ENCODE assay signal across 29 cellular contexts in genomic region chr2:10372195-10372861, GRCh38.
DNase-seq lines count a peak whose midpoint lies in the region; ATAC-seq and TF ChIP-seq lines count a peak whose summit lies in the region.
"Had no signal": no experiment of that assay in that cellular context is flagged by ENCODE, and none has a peak within 500 bp of the region (broad histone marks: within the 10 kb centered on the region; RNA-seq: fewer than 3 reads in every experiment).

No MANE protein-coding gene starts in this region.

- H3K27ac Mint-ChIP-seq in T-helper 17 cell: peak overlapping the region; percentile 8
- H3K27ac Mint-ChIP-seq in memory B cell: peak overlapping the region; percentile 49
- peak overlapping the region; percentile 86 for H3K27ac Mint-ChIP-seq in stimulated activated effector memory CD8-positive, alpha-beta T cell treated with anti-CD3 and anti-CD28 coated beads, Interleukin-12 subunit alpha, Interleukin-12 subunit beta, amount 100 ng/mL, for 72 hours
- H3K27ac Mint-ChIP-seq: activated CD8-positive, alpha-beta memory T cell treated with anti-CD3 and anti-CD28 coated beads, Interleukin-2, amount 10 ng/mL, durations not matched to agents 7 days and 5 days; activated T-helper 1 cell treated with anti-CD3 and anti-CD28 coated beads, Interleukin-12 subunit alpha, Interleukin-12 subunit beta, Interleukin-2, Interleukin-4 antibody, amounts not matched to agents 30 ng/mL and 10 ng/mL and 1 ng/mL, durations not matched to agents 14 hours and 24 hours and 36 hours; dendritic cell treated with granulocyte-macrophage colony-stimulating factor and Interleukin-4, amounts not matched to agents 40 ng/mL and 50 ng/mL, for 4 days; HFFc6 had no signal

- no peaks in the 10 kb centered on the region for H3K27me3 ChIP-seq in Peyer's patch
- H3K27me3 ChIP-seq: esophagus squamous epithelium, upper lobe of right lung had no signal

- 91% methylated on average over 20 to 21 of the region's 21 CpGs for WGBS in lower leg skin, 2 donors

- H3K36me3 Mint-ChIP-seq in T-helper 17 cell (ENCODE audit: low read depth) (no peaks in the 10 kb centered on the region), memory B cell (peaks cover 3% of the 10 kb centered on the region)
- H3K36me3 Mint-ChIP-seq in stimulated activated effector memory CD8-positive, alpha-beta T cell treated with anti-CD3 and anti-CD28 coated beads, Interleukin-12 subunit alpha, Interleukin-12 subunit beta, amount 100 ng/mL, for 72 hours: peaks cover 29% of the 10 kb centered on the region
- H3K36me3 Mint-ChIP-seq: activated CD8-positive, alpha-beta memory T cell treated with anti-CD3 and anti-CD28 coated beads, Interleukin-2, amount 10 ng/mL, durations not matched to agents 7 days and 5 days had no signal

- H3K4me1 Mint-ChIP-seq in T-helper 17 cell (peaks cover 40% of the 10 kb centered on the region), memory B cell (peaks cover 45% of the 10 kb centered on the region)
- H3K4me1 Mint-ChIP-seq in stimulated activated effector memory CD8-positive, alpha-beta T cell treated with anti-CD3 and anti-CD28 coated beads, Interleukin-12 subunit alpha, Interleukin-12 subunit beta, amount 100 ng/mL, for 72 hours: peaks cover 63% of the 10 kb centered on the region

- no peak for ATAC-seq in T-helper 17 cell
- no peak for ATAC-seq in memory B cell (ENCODE audit: low read depth)
- ATAC-seq in stimulated activated effector memory CD8-positive, alpha-beta T cell treated with anti-CD3 and anti-CD28 coated beads, Interleukin-12 subunit alpha, Interleukin-12 subunit beta, amount 100 ng/mL, for 72 hours: no peak
- ATAC-seq: activated CD8-positive, alpha-beta memory T cell treated with anti-CD3 and anti-CD28 coated beads, Interleukin-2, amount 10 ng/mL, durations not matched to agents 7 days and 5 days; PC-3; upper lobe of right lung had no signal

- no peak for TF ChIP-seq CTCF in Peyer's patch (IDR thresholded peaks at IDR 0.05)
- no peak for TF ChIP-seq CTCF in lower leg skin (IDR thresholded peaks at IDR 0.05)

- H3K9me3 Mint-ChIP-seq in memory B cell: no peaks in the 10 kb centered on the region
- no peaks in the 10 kb centered on the region for H3K9me3 Mint-ChIP-seq in stimulated activated effector memory CD8-positive, alpha-beta T cell treated with anti-CD3 and anti-CD28 coated beads, Interleukin-12 subunit alpha, Interleukin-12 subunit beta, amount 100 ng/mL, for 72 hours
- H3K9me3 Mint-ChIP-seq: activated B cell treated with CpG ODN at 0.5 μM for 24 hours; activated naive CD4-positive, alpha-beta T cell treated with anti-CD3 and anti-CD28 coated beads, Interleukin-2, amount 50 U/mL, for 24 hours; activated T-helper 1 cell treated with anti-CD3 and anti-CD28 coated beads, Interleukin-12 subunit alpha, Interleukin-12 subunit beta, Interleukin-2, Interleukin-4 antibody, amounts not matched to agents 30 ng/mL and 10 ng/mL and 1 ng/mL, durations not matched to agents 14 hours and 24 hours and 36 hours; dendritic cell treated with granulocyte-macrophage colony-stimulating factor and Interleukin-4, amounts not matched to agents 40 ng/mL and 50 ng/mL, for 4 days; HFFc6; immature natural killer cell had no signal

- intact Hi-C loops in lower leg skin (cut with DNase I; ENCODE audit: low total_unique reads): no loop called here

- H3K9me3 ChIP-seq in T-helper 17 cell (ENCODE audit: control insufficient read depth, low read length, poor library complexity, severe bottlenecking) (no peaks in the 10 kb centered on the region), Peyer's patch (no peaks in the 10 kb centered on the region)
- H3K9me3 ChIP-seq: esophagus squamous epithelium, upper lobe of right lung had no signal

- H3K4me3 Mint-ChIP-seq in T-helper 17 cell (no peak overlapping the region), memory B cell (no peak overlapping the region)
- H3K4me3 Mint-ChIP-seq in stimulated activated effector memory CD8-positive, alpha-beta T cell treated with anti-CD3 and anti-CD28 coated beads, Interleukin-12 subunit alpha, Interleukin-12 subunit beta, amount 100 ng/mL, for 72 hours: no peak overlapping the region
- H3K4me3 Mint-ChIP-seq: activated B cell treated with CpG ODN at 0.5 μM for 24 hours; activated CD8-positive, alpha-beta memory T cell treated with anti-CD3 and anti-CD28 coated beads, Interleukin-2, amount 10 ng/mL, durations not matched to agents 7 days and 5 days; activated naive CD4-positive, alpha-beta T cell treated with anti-CD3 and anti-CD28 coated beads, Interleukin-2, amount 50 U/mL, for 24 hours; activated T-helper 1 cell treated with anti-CD3 and anti-CD28 coated beads, Interleukin-12 subunit alpha, Interleukin-12 subunit beta, Interleukin-2, Interleukin-4 antibody, amounts not matched to agents 30 ng/mL and 10 ng/mL and 1 ng/mL, durations not matched to agents 14 hours and 24 hours and 36 hours; dendritic cell treated with granulocyte-macrophage colony-stimulating factor and Interleukin-4, amounts not matched to agents 40 ng/mL and 50 ng/mL, for 4 days; HFFc6; immature natural killer cell had no signal

- no peak overlapping the region for H3K27ac ChIP-seq in Peyer's patch
- H3K27ac ChIP-seq: esophagus squamous epithelium, HL-60, upper lobe of right lung had no signal

- H3K27me3 Mint-ChIP-seq in T-helper 17 cell (no peaks in the 10 kb centered on the region), memory B cell (no peaks in the 10 kb centered on the region)
- H3K27me3 Mint-ChIP-seq: activated B cell treated with CpG ODN at 0.5 μM for 24 hours; activated CD8-positive, alpha-beta memory T cell treated with anti-CD3 and anti-CD28 coated beads, Interleukin-2, amount 10 ng/mL, durations not matched to agents 7 days and 5 days; activated naive CD4-positive, alpha-beta T cell treated with anti-CD3 and anti-CD28 coated beads, Interleukin-2, amount 50 U/mL, for 24 hours; dendritic cell treated with granulocyte-macrophage colony-stimulating factor and Interleukin-4, amounts not matched to agents 40 ng/mL and 50 ng/mL, for 4 days had no signal

- H3K36me3 ChIP-seq in Peyer's patch: peaks cover 0 to 10% (median 0%) of the 10 kb centered on the region in 3 donors
- H3K36me3 ChIP-seq: esophagus squamous epithelium had no signal

- peaks cover 0 to 22% (median 7%) of the 10 kb centered on the region in 4 donors for H3K4me1 ChIP-seq in Peyer's patch
- H3K4me1 ChIP-seq: esophagus squamous epithelium had no signal

- H3K4me3 ChIP-seq in Peyer's patch (no peak overlapping the region), lower leg skin (ENCODE audit: low read depth, poor library complexity, severe bottlenecking) (no peak overlapping the region)
- H3K4me3 ChIP-seq: esophagus squamous epithelium, upper lobe of right lung had no signal

- peak; percentile 96 for DNase-seq in COLO829 (ENCODE audit: low spot score)
- DNase-seq in T-helper 17 cell: no peak
- DNase-seq in memory B cell (ENCODE audit: low spot score in 2 of 2): no peak
- no peak for DNase-seq in stimulated activated effector memory CD8-positive, alpha-beta T cell treated with anti-CD3 and anti-CD28 coated beads, Interleukin-12 subunit alpha, Interleukin-12 subunit beta, amount 100 ng/mL, for 72 hours (ENCODE audit: low spot score in 2 of 2)
- no peak for DNase-seq in Peyer's patch
- no peak for DNase-seq in D341Med (ENCODE audit: low spot score)
- DNase-seq in lower leg skin (ENCODE audit: low spot score in 2 of 2): no peak
- DNase-seq: activated B cell treated with CpG ODN at 0.5 μM for 24 hours; activated CD4-positive, alpha-beta T cell treated with anti-CD3 and anti-CD28 coated beads, Interleukin-2, amount 50 U/mL, for 1 hour; activated CD8-positive, alpha-beta memory T cell treated with anti-CD3 and anti-CD28 coated beads, Interleukin-2, amount 10 ng/mL, durations not matched to agents 7 days and 5 days; aorta; esophagus squamous epithelium; GOT3; HFFc6; immature natural killer cell; Karpas-422; mesendoderm; MV-4-11; NCI-H1436 treated with DMSO at 0.1 percent for 48 hours; NCI-H510A; NK-92 treated with Interleukin-12 subunit alpha and Interleukin-12 subunit beta, amount 100 ng/mL, for 24 hours; PC-3; Right ventricle myocardium superior; stimulated activated CD4-positive, alpha-beta T cell treated with anti-CD3 and anti-CD28 coated beads, Interleukin-2, amount 100 ng/mL, for 24 hours; upper lobe of right lung had no signal

- no peak for TF ChIP-seq POLR2A in Peyer's patch (IDR thresholded peaks at IDR 0.05)
- TF ChIP-seq POLR2A in lower leg skin (IDR thresholded peaks at IDR 0.05): no peak

Comparison
In these comparisons a context has a peak if more than half of its experiments do, and no peak if none do; other contexts are left out.
1. H3K27ac Mint-ChIP-seq: peak in every context shown above with its lines; median percentile 86 in stimulated activated effector memory CD8-positive, alpha-beta T cell treated with anti-CD3 and anti-CD28 coated beads, Interleukin-12 subunit alpha, Interleukin-12 subunit beta, amount 100 ng/mL, for 72 hours; 49 in memory B cell; 8 in T-helper 17 cell.